22 cellular contexts compared by ENCODE assay signal in genomic region chr6:124994648-124995047, GRCh38. TPM values are rescaled to one million over a fixed set of nuclear protein-coding genes. Genes with fewer than 3 reads are reported as not detected.
"Had no signal": no experiment of that assay in that cellular context is flagged by ENCODE, and none has a peak within 500 bp of the region (broad histone marks: within the 10 kb centered on the region; RNA-seq: fewer than 3 reads in every experiment).

No MANE protein-coding gene starts in this region.

- H3K36me3 ChIP-seq: neural progenitor cell, ovary, thyroid gland had no signal

- H3K27ac ChIP-seq: body of pancreas, dorsolateral prefrontal cortex, foreskin keratinocyte, neural progenitor cell, ovary had no signal

- H3K27me3 ChIP-seq: body of pancreas, dorsolateral prefrontal cortex, foreskin keratinocyte, neural progenitor cell, ovary, thyroid gland had no signal

- H3K36me3 Mint-ChIP-seq: activated naive CD8-positive, alpha-beta T cell treated with anti-CD3 and anti-CD28 coated beads, Interleukin-2, amount 10 ng/mL, durations not matched to agents 7 days and 5 days; naive B cell; stimulated activated naive B cell treated with anti-CD40 and anti-IgM and Interleukin-4, amounts not matched to agents 10 μg/mL and 1 μg/mL and 100 μg/mL, for 72 hours had no signal

- H3K4me1 Mint-ChIP-seq: activated B cell treated with CpG ODN at 0.5 μM for 24 hours; activated naive CD8-positive, alpha-beta T cell treated with anti-CD3 and anti-CD28 coated beads, Interleukin-2, amount 10 ng/mL, durations not matched to agents 7 days and 5 days; naive B cell; stimulated activated naive B cell treated with anti-CD40 and anti-IgM and Interleukin-4, amounts not matched to agents 10 μg/mL and 1 μg/mL and 100 μg/mL, for 72 hours had no signal

- H3K27ac Mint-ChIP-seq: activated B cell treated with CpG ODN at 0.5 μM for 24 hours; activated CD8-positive, alpha-beta T cell treated with anti-CD3 and anti-CD28 coated beads for 36 hours; activated naive CD8-positive, alpha-beta T cell treated with anti-CD3 and anti-CD28 coated beads, Interleukin-2, amount 10 ng/mL, durations not matched to agents 7 days and 5 days; activated T-cell treated with anti-CD3 and anti-CD28 coated beads, Interleukin-2, amount 50 U/mL, for 24 hours; activated T-helper 2 cell treated with anti-CD3 and anti-CD28 coated beads, Interferon-gamma antibody, Interleukin-2, Interleukin-4, amounts not matched to agents 10 μg/mL and 5 μg/mL and 100 μg/mL, durations not matched to agents 14 hours and 24 hours and 36 hours; endodermal cell; naive B cell; neural progenitor cell; stimulated activated naive B cell treated with anti-CD40 and anti-IgM and Interleukin-4, amounts not matched to agents 10 μg/mL and 1 μg/mL and 100 μg/mL, for 72 hours had no signal

- DNase-seq: activated B cell treated with CpG ODN at 0.5 μM for 24 hours; activated CD4-positive, alpha-beta T cell treated with anti-CD3 and anti-CD28 coated beads for 48 hours; activated CD8-positive, alpha-beta T cell treated with anti-CD3 and anti-CD28 coated beads for 36 hours; activated naive CD4-positive, alpha-beta T cell treated with Interleukin-2 at 50 U/mL for 16 hours; activated naive CD8-positive, alpha-beta T cell treated with anti-CD3 and anti-CD28 coated beads, Interleukin-2, amount 10 ng/mL, durations not matched to agents 7 days and 5 days; activated T-cell treated with anti-CD3 and anti-CD28 coated beads, Interleukin-2, amount 50 U/mL, for 24 hours; amygdala; body of pancreas; caudate nucleus; dorsolateral prefrontal cortex; endodermal cell; foreskin keratinocyte; kidney; left ventricle myocardium superior; naive B cell; ovary; stimulated activated naive B cell treated with anti-CD40 and anti-IgM and Interleukin-4, amounts not matched to agents 10 μg/mL and 1 μg/mL and 100 μg/mL, for 72 hours; SW 1271; thyroid gland had no signal

- ATAC-seq: activated CD8-positive, alpha-beta T cell treated with anti-CD3 and anti-CD28 coated beads for 36 hours; body of pancreas; foreskin keratinocyte; left ventricle myocardium superior; sciatic nerve; stimulated activated naive B cell treated with anti-CD40 and anti-IgM and Interleukin-4, amounts not matched to agents 10 μg/mL and 1 μg/mL and 100 μg/mL, for 72 hours had no signal

- H3K9ac ChIP-seq: neural progenitor cell had no signal

- H3K4me3 ChIP-seq: body of pancreas, dorsolateral prefrontal cortex, neural progenitor cell, ovary, thyroid gland had no signal

- H3K27me3 Mint-ChIP-seq: activated B cell treated with CpG ODN at 0.5 μM for 24 hours; activated CD8-positive, alpha-beta T cell treated with anti-CD3 and anti-CD28 coated beads for 36 hours; activated T-cell treated with anti-CD3 and anti-CD28 coated beads, Interleukin-2, amount 50 U/mL, for 24 hours; naive B cell; stimulated activated naive B cell treated with anti-CD40 and anti-IgM and Interleukin-4, amounts not matched to agents 10 μg/mL and 1 μg/mL and 100 μg/mL, for 72 hours had no signal

- H3K9me3 Mint-ChIP-seq: activated B cell treated with CpG ODN at 0.5 μM for 24 hours; activated CD8-positive, alpha-beta T cell treated with anti-CD3 and anti-CD28 coated beads for 36 hours; activated naive CD8-positive, alpha-beta T cell treated with anti-CD3 and anti-CD28 coated beads, Interleukin-2, amount 10 ng/mL, durations not matched to agents 7 days and 5 days; activated T-cell treated with anti-CD3 and anti-CD28 coated beads, Interleukin-2, amount 50 U/mL, for 24 hours; activated T-helper 2 cell treated with anti-CD3 and anti-CD28 coated beads, Interferon-gamma antibody, Interleukin-2, Interleukin-4, amounts not matched to agents 10 μg/mL and 5 μg/mL and 100 μg/mL, durations not matched to agents 14 hours and 24 hours and 36 hours; endodermal cell; naive B cell; stimulated activated naive B cell treated with anti-CD40 and anti-IgM and Interleukin-4, amounts not matched to agents 10 μg/mL and 1 μg/mL and 100 μg/mL, for 72 hours had no signal

- H3K9me3 ChIP-seq: body of pancreas, ovary, thyroid gland had no signal

- H3K4me3 Mint-ChIP-seq: activated B cell treated with CpG ODN at 0.5 μM for 24 hours; activated CD8-positive, alpha-beta T cell treated with anti-CD3 and anti-CD28 coated beads for 36 hours; activated naive CD8-positive, alpha-beta T cell treated with anti-CD3 and anti-CD28 coated beads, Interleukin-2, amount 10 ng/mL, durations not matched to agents 7 days and 5 days; activated T-cell treated with anti-CD3 and anti-CD28 coated beads, Interleukin-2, amount 50 U/mL, for 24 hours; endodermal cell; naive B cell; neural progenitor cell; stimulated activated naive B cell treated with anti-CD40 and anti-IgM and Interleukin-4, amounts not matched to agents 10 μg/mL and 1 μg/mL and 100 μg/mL, for 72 hours had no signal

RNA-seq across cellular contexts. Expression of gene RNF217, which starts 32.4 kb away (rescaled TPM):
- total RNA-seq: activated B cell treated with CpG ODN at 0.5 μM for 24 hours had no signal
